ENCODE assay signal across 18 cellular contexts in genomic region chr2:85921659-85922058, GRCh38. TPM values are rescaled to one million over a fixed set of nuclear protein-coding genes. Genes with fewer than 3 reads are reported as not detected.
DNase-seq lines count a peak whose midpoint lies in the region; ATAC-seq and TF ChIP-seq lines count a peak whose summit lies in the region.
"Had no signal": no experiment of that assay in that cellular context is flagged by ENCODE, and none has a peak within 500 bp of the region (broad histone marks: within the 10 kb centered on the region; RNA-seq: fewer than 3 reads in every experiment).

No MANE protein-coding gene starts in this region.

- no peak for ATAC-seq in GM21717 (IDR thresholded peaks at IDR 0.05; ENCODE audit: unreplicated experiment)
- ATAC-seq: upper lobe of right lung had no signal

- no peaks in the 10 kb centered on the region for H3K9me3 ChIP-seq in Caco-2
- no peaks in the 10 kb centered on the region for H3K9me3 ChIP-seq in fibroblast of lung (ENCODE audit: control insufficient read depth, insufficient read depth, low read depth, low read length)
- H3K9me3 ChIP-seq: sigmoid colon, upper lobe of right lung had no signal

- no peaks in the 10 kb centered on the region for H3K36me3 ChIP-seq in Caco-2 (ENCODE audit: control insufficient read depth, insufficient read depth, low read length)
- no peaks in the 10 kb centered on the region for H3K36me3 ChIP-seq in fibroblast of lung (ENCODE audit: control insufficient read depth, insufficient read depth, low read length)
- H3K36me3 ChIP-seq: sigmoid colon, upper lobe of right lung had no signal

- DNase-seq in Caco-2, result peak in 1 of 2 experiments; percentile 34
- peak; percentile 11 for DNase-seq in T-helper 2 cell treated with Interferon-gamma antibody and Interleukin-4, amounts not matched to agents 5 μg/mL and 100 μg/mL, for 36 hours (ENCODE audit: low spot score)
- DNase-seq in fibroblast of lung (ENCODE audit: low read depth in 2 of 2), result no peak
- DNase-seq in superior temporal gyrus (ENCODE audit: extremely low spot score), result peak; percentile 36
- DNase-seq in cerebellum (ENCODE audit: low spot score), result no peak
- DNase-seq in HK-2 (ENCODE audit: unreplicated experiment), result no peak
- DNase-seq in T1000 (lab: John Stamatoyannopoulos, UW), result no peak
- DNase-seq: activated CD4-positive, alpha-beta T cell treated with anti-CD3 and anti-CD28 coated beads, Interleukin-2, amount 50 U/mL, for 4 hours; activated T-cell treated with anti-CD3 and anti-CD28 coated beads, Interleukin-2, amount 50 U/mL, for 48 hours; cerebellar nuclear complex; DMS 273 treated with DMSO at 0.1 percent for 48 hours; immature natural killer cell; Karpas-422; NCI-H1436; sigmoid colon; stimulated activated CD4-positive, alpha-beta T cell treated with anti-CD3 and anti-CD28 coated beads, Interleukin-4, amount 100 ng/mL, for 24 hours; upper lobe of right lung had no signal

- H3K4me1 Mint-ChIP-seq in Caco-2 (ENCODE audit: low read depth, unreplicated experiment), result peaks cover 39% of the 10 kb centered on the region
- peaks cover 16% of the 10 kb centered on the region for H3K4me1 Mint-ChIP-seq in T-helper 2 cell treated with Interferon-gamma antibody and Interleukin-4, amounts not matched to agents 5 μg/mL and 100 μg/mL, for 36 hours (ENCODE audit: low read depth)
- H3K4me1 Mint-ChIP-seq: immature natural killer cell had no signal

- BruUV-seq in Caco-2 (replicated peaks; lab: Mats Ljungman, UMichigan), result no TSS peak

- H3K27ac Mint-ChIP-seq in Caco-2 (ENCODE audit: unreplicated experiment), result peak overlapping the region; percentile 56
- H3K27ac Mint-ChIP-seq in T-helper 2 cell treated with Interferon-gamma antibody and Interleukin-4, amounts not matched to agents 5 μg/mL and 100 μg/mL, for 36 hours, result no peak overlapping the region
- H3K27ac Mint-ChIP-seq: immature natural killer cell had no signal

- H3K4me3 ChIP-seq in Caco-2 (ENCODE audit: low read depth, low read length), result no peak overlapping the region
- no peak overlapping the region for H3K4me3 ChIP-seq in fibroblast of lung (replicated peaks in 1 of 4; ENCODE audit: control extremely low read depth in 1 of 4, insufficient read depth in 1 of 4, low read depth in 3 of 4, low read length in 4 of 4)
- H3K4me3 ChIP-seq: sigmoid colon, upper lobe of right lung had no signal

- H3K9me3 Mint-ChIP-seq in Caco-2 (ENCODE audit: unreplicated experiment), result no peaks in the 10 kb centered on the region
- H3K9me3 Mint-ChIP-seq in T-helper 2 cell treated with Interferon-gamma antibody and Interleukin-4, amounts not matched to agents 5 μg/mL and 100 μg/mL, for 36 hours, result no peaks in the 10 kb centered on the region
- H3K9me3 Mint-ChIP-seq: immature natural killer cell had no signal

- H3K9ac ChIP-seq in fibroblast of lung (ENCODE audit: insufficient read depth, low read length), result no peak overlapping the region

- H3K27me3 Mint-ChIP-seq in Caco-2 (ENCODE audit: insufficient read depth, unreplicated experiment), result no peaks in the 10 kb centered on the region
- peaks cover 13% of the 10 kb centered on the region for H3K27me3 Mint-ChIP-seq in T-helper 2 cell treated with Interferon-gamma antibody and Interleukin-4, amounts not matched to agents 5 μg/mL and 100 μg/mL, for 36 hours (ENCODE audit: low read depth)

- no peaks in the 10 kb centered on the region for H3K79me2 ChIP-seq in fibroblast of lung (ENCODE audit: control insufficient read depth, insufficient read depth, low read length)

- H3K4me1 ChIP-seq in Caco-2 (peaks cover 24% of the 10 kb centered on the region), fibroblast of lung (ENCODE audit: control insufficient read depth, extremely low read depth, insufficient read depth, low read length) (no peaks in the 10 kb centered on the region)

- H3K27me3 ChIP-seq in Caco-2 (replicated peaks; ENCODE audit: control insufficient read depth, insufficient read depth, low read length) (no peaks in the 10 kb centered on the region), fibroblast of lung (ENCODE audit: control insufficient read depth, insufficient read depth, low read length) (peaks cover 3% of the 10 kb centered on the region)
- H3K27me3 ChIP-seq: sigmoid colon, upper lobe of right lung had no signal

- POLR2A ChIA-PET in Caco-2 (lab: Charles Lee), result interaction anchor here (0.6 kb wide), 2 partner anchors 10 to 360 kb away, joined by 4 to 9 read pairs; partner anchors contain the start of gene GGCX

- TF ChIP-seq CTCF in Caco-2 (IDR thresholded peaks at IDR 0.05; ENCODE audit: insufficient read depth in 1 of 2, low read depth in 1 of 2, low read length in 1 of 2, severe bottlenecking in 1 of 2, unreplicated experiment in 1 of 2) (no peak), fibroblast of lung (conservative IDR thresholded peaks at IDR 0.05 in 1 of 2, IDR thresholded peaks at IDR 0.05 in 1 of 2; ENCODE audit: low read depth in 1 of 2, low read length in 2 of 2) (no peak)

- H3K4me2 ChIP-seq in fibroblast of lung (ENCODE audit: extremely low read depth, insufficient read depth, low read length), result peak overlapping the region; percentile 4

- H3K36me3 Mint-ChIP-seq in Caco-2 (ENCODE audit: insufficient read depth, unreplicated experiment), result no peaks in the 10 kb centered on the region
- H3K36me3 Mint-ChIP-seq in T-helper 2 cell treated with Interferon-gamma antibody and Interleukin-4, amounts not matched to agents 5 μg/mL and 100 μg/mL, for 36 hours (ENCODE audit: low read depth), result no peaks in the 10 kb centered on the region

- no peak overlapping the region for H2AFZ ChIP-seq in fibroblast of lung (ENCODE audit: low read length)

- intact Hi-C loops in Caco-2 (cut with micrococcal nuclease; ENCODE audit: unreplicated experiment), result loop anchor here (1.0 kb wide), 1 partner anchor 32 kb away; no protein-coding TSS in a partner anchor

- H3K27ac ChIP-seq in fibroblast of lung (ENCODE audit: insufficient read depth, low read length), result no peak overlapping the region
- H3K27ac ChIP-seq: sigmoid colon, upper lobe of right lung had no signal

- no peaks in the 10 kb centered on the region for H4K20me1 ChIP-seq in fibroblast of lung (ENCODE audit: control insufficient read depth, extremely low read depth, insufficient read depth, low read length)

- CTCF ChIA-PET in Caco-2 (lab: Charles Lee), result interaction anchor here (0.7 to 1.4 kb wide), 3 partner anchors 32 to 120 kb away, joined by 3 to 4 read pairs (median 4); no protein-coding TSS in a partner anchor

- H3K4me3 Mint-ChIP-seq in Caco-2 (ENCODE audit: unreplicated experiment), result peak overlapping the region; percentile 47
- no peak overlapping the region for H3K4me3 Mint-ChIP-seq in T-helper 2 cell treated with Interferon-gamma antibody and Interleukin-4, amounts not matched to agents 5 μg/mL and 100 μg/mL, for 36 hours
- H3K4me3 Mint-ChIP-seq: immature natural killer cell had no signal

RNA-seq across cellular contexts. Expression of gene ST3GAL5, which starts 32.9 kb away (rescaled TPM):
- total RNA-seq in Caco-2 (2022), result 3.4 and 4.1 TPM in 2 replicates
- 10.3 and 10.9 TPM in 2 replicates for total RNA-seq in fibroblast of lung
- 6.2 and 13.8 TPM in 2 replicates for polyA plus RNA-seq in fibroblast of lung
- 4.5 and 7.9 TPM in 2 replicates for polyA plus RNA-seq in fibroblast of lung (2012)
- 7.7 and 9.7 TPM in 2 replicates for polyA minus RNA-seq in fibroblast of lung (ENCODE audit: low replicate concordance)
- 61.9 TPM for total RNA-seq in cerebellum

Comparison
In these comparisons a context has a peak if more than half of its experiments do, and no peak if none do; other contexts are left out.
1. DNase-seq: peak in T-helper 2 cell treated with Interferon-gamma antibody and Interleukin-4, amounts not matched to agents 5 μg/mL and 100 μg/mL, for 36 hours (single experiment) and superior temporal gyrus (single experiment); none in fibroblast of lung (0 of 2), cerebellum (single experiment), HK-2 (single experiment) and T1000 (single experiment).